Comparison of ENCODE assay signal across 1 cellular context in the genomic region with DNA sequence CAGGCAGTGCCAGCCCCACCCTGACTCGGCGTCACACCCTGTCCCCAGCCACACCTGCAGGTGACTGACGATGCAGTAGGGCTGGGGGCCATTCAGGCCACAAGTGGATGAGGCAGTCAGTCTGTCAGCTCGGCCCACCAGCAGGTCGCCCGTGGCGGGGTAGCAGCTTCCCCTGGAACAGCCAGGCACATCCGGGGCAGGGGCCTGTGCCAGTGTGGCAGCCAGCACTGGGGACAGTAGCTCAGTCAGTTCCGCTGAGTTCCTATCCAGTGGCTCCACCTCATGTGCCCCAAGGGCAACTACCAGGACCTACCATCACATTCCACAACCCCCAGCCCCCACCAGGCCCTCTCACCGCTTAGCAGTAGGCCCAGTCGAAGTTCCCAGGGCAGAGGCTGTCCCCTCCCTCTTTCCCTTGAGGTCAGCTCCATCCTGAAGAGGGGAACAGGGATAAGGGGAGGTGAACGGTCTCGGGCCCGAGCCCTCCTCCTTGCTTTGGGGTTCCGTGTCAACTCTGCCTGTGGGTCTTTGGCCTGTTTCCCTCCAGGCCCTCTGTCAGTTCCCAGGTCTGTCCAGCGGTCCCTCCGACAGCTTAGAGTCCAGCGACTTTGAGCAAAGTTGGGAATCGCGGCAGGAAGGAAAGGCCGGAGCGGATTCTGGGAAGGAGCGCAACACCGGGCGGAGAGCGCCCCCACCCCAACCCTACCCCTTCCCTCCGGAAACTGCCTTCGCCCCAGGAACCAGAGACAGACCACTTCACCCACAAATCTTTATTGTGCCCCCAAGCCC.
TF ChIP-seq lines count a peak whose summit lies in the region.

A gene (minus strand): TSS at position 614 of the 789 bp plus-strand sequence. CDS start 183 bp downstream, at position 431.

TF ChIP-seq in HepG2, 621 proteins besides CTCF, POLR2A, EP300 and RAD21 (continued from another document and continues in another):
- TF ChIP-seq, protein P1, sequence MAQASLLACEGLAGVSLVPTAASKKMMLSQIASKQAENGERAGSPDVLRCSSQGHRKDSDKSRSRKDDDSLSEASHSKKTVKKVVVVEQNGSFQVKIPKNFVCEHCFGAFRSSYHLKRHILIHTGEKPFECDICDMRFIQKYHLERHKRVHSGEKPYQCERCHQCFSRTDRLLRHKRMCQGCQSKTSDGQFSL (CRISPR knock-in tag; IDR thresholded peaks at IDR 0.05): 0 out of 2 replicates have a peak, but pooled peaks have one; percentile 21
- TF ChIP-seq ARID2 (CRISPR knock-in tag; IDR thresholded peaks at IDR 0.05; ENCODE audit: borderline replicate concordance) (peak; percentile 86), IRF2 (CRISPR knock-in tag; IDR thresholded peaks at IDR 0.05) (peak; percentile 20; the same call in 1 of the 2 replicates), SIN3B (IDR thresholded peaks at IDR 0.05; ENCODE audit: low read length) (no peak), RFX1 (IDR thresholded peaks at IDR 0.05) (no peak), HNRNPK (IDR thresholded peaks at IDR 0.05; ENCODE audit: low read depth, low read length, poor library complexity, severe bottlenecking) (no peak), ZNF441 (CRISPR knock-in tag; IDR thresholded peaks at IDR 0.05; ENCODE audit: borderline replicate concordance) (0 out of 2 replicates have a peak, but pooled peaks have one; percentile 13), ZNF101 (CRISPR knock-in tag; IDR thresholded peaks at IDR 0.05; ENCODE audit: borderline replicate concordance, low read depth) (no peak), NCOA2 (CRISPR knock-in tag; IDR thresholded peaks at IDR 0.05) (peak; percentile 40; the same call in 1 of the 2 replicates), ZNF253 (CRISPR knock-in tag; IDR thresholded peaks at IDR 0.05; ENCODE audit: borderline replicate concordance) (0 out of 2 replicates have a peak, but pooled peaks have one; percentile 7), JUNB (CRISPR knock-in tag; IDR thresholded peaks at IDR 0.05; ENCODE audit: borderline replicate concordance) (0 out of 2 replicates have a peak, but pooled peaks have one; percentile 32), ZNF616 (CRISPR knock-in tag; IDR thresholded peaks at IDR 0.05; ENCODE audit: low read depth) (no peak), CBFB (CRISPR knock-in tag; IDR thresholded peaks at IDR 0.05) (peak; percentile 78), ZNF430 (CRISPR knock-in tag; IDR thresholded peaks at IDR 0.05) (0 out of 2 replicates have a peak, but pooled peaks have one; percentile 79), MAFK (conservative IDR thresholded peaks at IDR 0.05 in 1 of 2, IDR thresholded peaks at IDR 0.05 in 1 of 2; ENCODE audit: low read length in 2 of 2) (no peak), KDM2A (CRISPR knock-in tag; IDR thresholded peaks at IDR 0.05; ENCODE audit: borderline replicate concordance, low read depth) (0 out of 2 replicates have a peak, but pooled peaks have one; percentile 62), ONECUT2 (CRISPR knock-in tag; IDR thresholded peaks at IDR 0.05) (no peak), NR3C1 (CRISPR knock-in tag; IDR thresholded peaks at IDR 0.05) (no peak), ZNF121 (CRISPR knock-in tag; IDR thresholded peaks at IDR 0.05) (0 out of 2 replicates have a peak, but pooled peaks have one; percentile 21), ZNF124 (CRISPR knock-in tag; IDR thresholded peaks at IDR 0.05) (peak; percentile 33; the same call in 1 of the 2 replicates), AGO1 (IDR thresholded peaks at IDR 0.05; ENCODE audit: low read depth, low read length, poor library complexity, severe bottlenecking) (no peak), TOPORS (CRISPR knock-in tag; IDR thresholded peaks at IDR 0.05) (peak; percentile 77; the same call in 1 of the 2 replicates), ZC3H4 (CRISPR knock-in tag; IDR thresholded peaks at IDR 0.05; ENCODE audit: borderline replicate concordance) (no peak), ZBTB7A (CRISPR knock-in tag; IDR thresholded peaks at IDR 0.05) (peak; percentile 26; the same call in 1 of the 2 replicates), XBP1 (CRISPR knock-in tag; IDR thresholded peaks at IDR 0.05) (no peak; the same call in 1 of the 2 replicates), JUN (CRISPR knock-in tag; IDR thresholded peaks at IDR 0.05) (0 out of 2 replicates have a peak, but pooled peaks have one; percentile 12), ZMAT3 (CRISPR knock-in tag; conservative IDR thresholded peaks at IDR 0.05) (no peak)
- TF ChIP-seq, protein P2, sequence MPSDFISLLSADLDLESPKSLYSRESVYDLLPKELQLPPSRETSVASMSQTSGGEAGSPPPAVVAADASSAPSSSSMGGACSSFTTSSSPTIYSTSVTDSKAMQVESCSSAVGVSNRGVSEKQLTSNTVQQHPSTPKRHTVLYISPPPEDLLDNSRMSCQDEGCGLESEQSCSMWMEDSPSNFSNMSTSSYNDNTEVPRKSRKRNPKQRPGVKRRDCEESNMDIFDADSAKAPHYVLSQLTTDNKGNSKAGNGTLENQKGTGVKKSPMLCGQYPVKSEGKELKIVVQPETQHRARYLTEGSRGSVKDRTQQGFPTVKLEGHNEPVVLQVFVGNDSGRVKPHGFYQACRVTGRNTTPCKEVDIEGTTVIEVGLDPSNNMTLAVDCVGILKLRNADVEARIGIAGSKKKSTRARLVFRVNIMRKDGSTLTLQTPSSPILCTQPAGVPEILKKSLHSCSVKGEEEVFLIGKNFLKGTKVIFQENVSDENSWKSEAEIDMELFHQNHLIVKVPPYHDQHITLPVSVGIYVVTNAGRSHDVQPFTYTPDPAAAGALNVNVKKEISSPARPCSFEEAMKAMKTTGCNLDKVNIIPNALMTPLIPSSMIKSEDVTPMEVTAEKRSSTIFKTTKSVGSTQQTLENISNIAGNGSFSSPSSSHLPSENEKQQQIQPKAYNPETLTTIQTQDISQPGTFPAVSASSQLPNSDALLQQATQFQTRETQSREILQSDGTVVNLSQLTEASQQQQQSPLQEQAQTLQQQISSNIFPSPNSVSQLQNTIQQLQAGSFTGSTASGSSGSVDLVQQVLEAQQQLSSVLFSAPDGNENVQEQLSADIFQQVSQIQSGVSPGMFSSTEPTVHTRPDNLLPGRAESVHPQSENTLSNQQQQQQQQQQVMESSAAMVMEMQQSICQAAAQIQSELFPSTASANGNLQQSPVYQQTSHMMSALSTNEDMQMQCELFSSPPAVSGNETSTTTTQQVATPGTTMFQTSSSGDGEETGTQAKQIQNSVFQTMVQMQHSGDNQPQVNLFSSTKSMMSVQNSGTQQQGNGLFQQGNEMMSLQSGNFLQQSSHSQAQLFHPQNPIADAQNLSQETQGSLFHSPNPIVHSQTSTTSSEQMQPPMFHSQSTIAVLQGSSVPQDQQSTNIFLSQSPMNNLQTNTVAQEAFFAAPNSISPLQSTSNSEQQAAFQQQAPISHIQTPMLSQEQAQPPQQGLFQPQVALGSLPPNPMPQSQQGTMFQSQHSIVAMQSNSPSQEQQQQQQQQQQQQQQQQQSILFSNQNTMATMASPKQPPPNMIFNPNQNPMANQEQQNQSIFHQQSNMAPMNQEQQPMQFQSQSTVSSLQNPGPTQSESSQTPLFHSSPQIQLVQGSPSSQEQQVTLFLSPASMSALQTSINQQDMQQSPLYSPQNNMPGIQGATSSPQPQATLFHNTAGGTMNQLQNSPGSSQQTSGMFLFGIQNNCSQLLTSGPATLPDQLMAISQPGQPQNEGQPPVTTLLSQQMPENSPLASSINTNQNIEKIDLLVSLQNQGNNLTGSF (CRISPR knock-in tag; IDR thresholded peaks at IDR 0.05): 0 out of 2 replicates have a peak, but pooled peaks have one; percentile 22
- TF ChIP-seq, protein P3, sequence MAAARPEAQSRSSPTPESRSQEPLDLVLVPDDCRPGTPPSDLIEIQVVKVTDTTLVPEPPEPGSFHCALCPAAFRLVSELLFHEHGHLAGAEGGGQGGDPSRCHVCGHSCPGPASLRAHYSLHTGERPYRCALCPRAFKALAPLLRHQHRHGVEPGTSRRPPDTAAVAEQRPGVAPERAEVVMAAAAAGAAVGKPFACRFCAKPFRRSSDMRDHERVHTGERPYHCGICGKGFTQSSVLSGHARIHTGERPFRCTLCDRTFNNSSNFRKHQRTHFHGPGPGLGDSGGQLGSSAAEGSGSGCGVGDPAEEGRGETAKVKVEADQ (CRISPR knock-in tag; IDR thresholded peaks at IDR 0.05; ENCODE audit: borderline replicate concordance): peak; percentile 69; the same call in 1 of the 2 replicates
- TF ChIP-seq, protein P4, sequence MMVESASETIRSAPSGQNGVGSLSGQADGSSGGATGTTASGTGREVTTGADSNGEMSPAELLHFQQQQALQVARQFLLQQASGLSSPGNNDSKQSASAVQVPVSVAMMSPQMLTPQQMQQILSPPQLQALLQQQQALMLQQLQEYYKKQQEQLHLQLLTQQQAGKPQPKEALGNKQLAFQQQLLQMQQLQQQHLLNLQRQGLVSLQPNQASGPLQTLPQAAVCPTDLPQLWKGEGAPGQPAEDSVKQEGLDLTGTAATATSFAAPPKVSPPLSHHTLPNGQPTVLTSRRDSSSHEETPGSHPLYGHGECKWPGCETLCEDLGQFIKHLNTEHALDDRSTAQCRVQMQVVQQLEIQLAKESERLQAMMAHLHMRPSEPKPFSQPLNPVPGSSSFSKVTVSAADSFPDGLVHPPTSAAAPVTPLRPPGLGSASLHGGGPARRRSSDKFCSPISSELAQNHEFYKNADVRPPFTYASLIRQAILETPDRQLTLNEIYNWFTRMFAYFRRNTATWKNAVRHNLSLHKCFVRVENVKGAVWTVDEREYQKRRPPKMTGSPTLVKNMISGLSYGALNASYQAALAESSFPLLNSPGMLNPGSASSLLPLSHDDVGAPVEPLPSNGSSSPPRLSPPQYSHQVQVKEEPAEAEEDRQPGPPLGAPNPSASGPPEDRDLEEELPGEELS (CRISPR knock-in tag; IDR thresholded peaks at IDR 0.05): peak; percentile 45; the same call in 1 of the 2 replicates
- TF ChIP-seq, protein P5, sequence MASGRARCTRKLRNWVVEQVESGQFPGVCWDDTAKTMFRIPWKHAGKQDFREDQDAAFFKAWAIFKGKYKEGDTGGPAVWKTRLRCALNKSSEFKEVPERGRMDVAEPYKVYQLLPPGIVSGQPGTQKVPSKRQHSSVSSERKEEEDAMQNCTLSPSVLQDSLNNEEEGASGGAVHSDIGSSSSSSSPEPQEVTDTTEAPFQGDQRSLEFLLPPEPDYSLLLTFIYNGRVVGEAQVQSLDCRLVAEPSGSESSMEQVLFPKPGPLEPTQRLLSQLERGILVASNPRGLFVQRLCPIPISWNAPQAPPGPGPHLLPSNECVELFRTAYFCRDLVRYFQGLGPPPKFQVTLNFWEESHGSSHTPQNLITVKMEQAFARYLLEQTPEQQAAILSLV (CRISPR knock-in tag; IDR thresholded peaks at IDR 0.05; ENCODE audit: borderline replicate concordance): no peak
- TF ChIP-seq, protein P6, sequence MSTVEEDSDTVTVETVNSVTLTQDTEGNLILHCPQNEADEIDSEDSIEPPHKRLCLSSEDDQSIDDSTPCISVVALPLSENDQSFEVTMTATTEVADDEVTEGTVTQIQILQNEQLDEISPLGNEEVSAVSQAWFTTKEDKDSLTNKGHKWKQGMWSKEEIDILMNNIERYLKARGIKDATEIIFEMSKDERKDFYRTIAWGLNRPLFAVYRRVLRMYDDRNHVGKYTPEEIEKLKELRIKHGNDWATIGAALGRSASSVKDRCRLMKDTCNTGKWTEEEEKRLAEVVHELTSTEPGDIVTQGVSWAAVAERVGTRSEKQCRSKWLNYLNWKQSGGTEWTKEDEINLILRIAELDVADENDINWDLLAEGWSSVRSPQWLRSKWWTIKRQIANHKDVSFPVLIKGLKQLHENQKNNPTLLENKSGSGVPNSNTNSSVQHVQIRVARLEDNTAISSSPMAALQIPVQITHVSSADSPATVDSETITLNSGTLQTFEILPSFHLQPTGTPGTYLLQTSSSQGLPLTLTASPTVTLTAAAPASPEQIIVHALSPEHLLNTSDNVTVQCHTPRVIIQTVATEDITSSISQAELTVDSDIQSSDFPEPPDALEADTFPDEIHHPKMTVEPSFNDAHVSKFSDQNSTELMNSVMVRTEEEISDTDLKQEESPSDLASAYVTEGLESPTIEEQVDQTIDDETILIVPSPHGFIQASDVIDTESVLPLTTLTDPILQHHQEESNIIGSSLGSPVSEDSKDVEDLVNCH (CRISPR knock-in tag; IDR thresholded peaks at IDR 0.05): no peak
- TF ChIP-seq, protein P7, sequence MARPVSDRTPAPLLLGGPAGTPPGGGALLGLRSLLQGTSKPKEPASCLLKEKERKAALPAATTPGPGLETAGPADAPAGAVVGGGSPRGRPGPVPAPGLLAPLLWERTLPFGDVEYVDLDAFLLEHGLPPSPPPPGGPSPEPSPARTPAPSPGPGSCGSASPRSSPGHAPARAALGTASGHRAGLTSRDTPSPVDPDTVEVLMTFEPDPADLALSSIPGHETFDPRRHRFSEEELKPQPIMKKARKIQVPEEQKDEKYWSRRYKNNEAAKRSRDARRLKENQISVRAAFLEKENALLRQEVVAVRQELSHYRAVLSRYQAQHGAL (CRISPR knock-in tag; IDR thresholded peaks at IDR 0.05; ENCODE audit: not compliant biosample characterization): peak; percentile 37
- TF ChIP-seq, protein P8, sequence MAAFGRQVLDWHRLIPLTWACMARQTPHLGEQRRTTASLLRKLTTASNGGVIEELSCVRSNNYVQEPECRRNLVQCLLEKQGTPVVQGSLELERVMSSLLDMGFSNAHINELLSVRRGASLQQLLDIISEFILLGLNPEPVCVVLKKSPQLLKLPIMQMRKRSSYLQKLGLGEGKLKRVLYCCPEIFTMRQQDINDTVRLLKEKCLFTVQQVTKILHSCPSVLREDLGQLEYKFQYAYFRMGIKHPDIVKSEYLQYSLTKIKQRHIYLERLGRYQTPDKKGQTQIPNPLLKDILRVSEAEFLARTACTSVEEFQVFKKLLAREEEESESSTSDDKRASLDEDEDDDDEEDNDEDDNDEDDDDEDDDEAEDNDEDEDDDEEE (CRISPR knock-in tag; IDR thresholded peaks at IDR 0.05): no peak
- TF ChIP-seq, protein P9, sequence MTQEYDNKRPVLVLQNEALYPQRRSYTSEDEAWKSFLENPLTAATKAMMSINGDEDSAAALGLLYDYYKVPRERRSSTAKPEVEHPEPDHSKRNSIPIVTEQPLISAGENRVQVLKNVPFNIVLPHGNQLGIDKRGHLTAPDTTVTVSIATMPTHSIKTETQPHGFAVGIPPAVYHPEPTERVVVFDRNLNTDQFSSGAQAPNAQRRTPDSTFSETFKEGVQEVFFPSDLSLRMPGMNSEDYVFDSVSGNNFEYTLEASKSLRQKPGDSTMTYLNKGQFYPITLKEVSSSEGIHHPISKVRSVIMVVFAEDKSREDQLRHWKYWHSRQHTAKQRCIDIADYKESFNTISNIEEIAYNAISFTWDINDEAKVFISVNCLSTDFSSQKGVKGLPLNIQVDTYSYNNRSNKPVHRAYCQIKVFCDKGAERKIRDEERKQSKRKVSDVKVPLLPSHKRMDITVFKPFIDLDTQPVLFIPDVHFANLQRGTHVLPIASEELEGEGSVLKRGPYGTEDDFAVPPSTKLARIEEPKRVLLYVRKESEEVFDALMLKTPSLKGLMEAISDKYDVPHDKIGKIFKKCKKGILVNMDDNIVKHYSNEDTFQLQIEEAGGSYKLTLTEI (CRISPR knock-in tag; conservative IDR thresholded peaks at IDR 0.05): no peak
- TF ChIP-seq, protein P10, sequence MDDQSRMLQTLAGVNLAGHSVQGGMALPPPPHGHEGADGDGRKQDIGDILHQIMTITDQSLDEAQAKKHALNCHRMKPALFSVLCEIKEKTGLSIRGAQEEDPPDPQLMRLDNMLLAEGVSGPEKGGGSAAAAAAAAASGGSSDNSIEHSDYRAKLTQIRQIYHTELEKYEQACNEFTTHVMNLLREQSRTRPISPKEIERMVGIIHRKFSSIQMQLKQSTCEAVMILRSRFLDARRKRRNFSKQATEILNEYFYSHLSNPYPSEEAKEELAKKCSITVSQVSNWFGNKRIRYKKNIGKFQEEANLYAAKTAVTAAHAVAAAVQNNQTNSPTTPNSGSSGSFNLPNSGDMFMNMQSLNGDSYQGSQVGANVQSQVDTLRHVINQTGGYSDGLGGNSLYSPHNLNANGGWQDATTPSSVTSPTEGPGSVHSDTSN (CRISPR knock-in tag; IDR thresholded peaks at IDR 0.05; ENCODE audit: borderline replicate concordance): no peak
